ENCODE assay signal across 1 cellular context in the genomic region with DNA sequence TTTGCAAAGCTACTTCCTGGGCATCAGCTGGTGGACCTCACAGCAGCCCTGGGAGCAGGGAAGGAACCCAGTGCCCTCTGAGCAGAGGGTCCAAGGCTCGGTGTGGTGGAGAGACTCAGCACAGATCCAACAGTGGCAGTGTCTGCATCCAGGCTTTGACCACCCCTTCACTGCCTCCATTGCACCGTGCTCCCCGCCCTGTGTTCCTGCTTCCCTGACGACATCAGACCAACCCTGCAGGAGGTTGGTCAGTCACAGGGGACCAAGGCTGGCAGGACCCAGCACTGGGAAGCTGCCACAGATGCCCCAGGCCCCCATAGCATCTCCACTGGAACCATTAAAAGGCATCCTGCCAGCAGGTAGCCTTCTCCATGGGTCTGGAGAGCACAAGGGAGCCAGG.
TF ChIP-seq lines count a peak whose summit lies in the region.

No MANE protein-coding gene starts in this region.

TF ChIP-seq in HepG2, 621 proteins besides CTCF, POLR2A, EP300 and RAD21 (continued from another document):
- TF ChIP-seq, protein P1, sequence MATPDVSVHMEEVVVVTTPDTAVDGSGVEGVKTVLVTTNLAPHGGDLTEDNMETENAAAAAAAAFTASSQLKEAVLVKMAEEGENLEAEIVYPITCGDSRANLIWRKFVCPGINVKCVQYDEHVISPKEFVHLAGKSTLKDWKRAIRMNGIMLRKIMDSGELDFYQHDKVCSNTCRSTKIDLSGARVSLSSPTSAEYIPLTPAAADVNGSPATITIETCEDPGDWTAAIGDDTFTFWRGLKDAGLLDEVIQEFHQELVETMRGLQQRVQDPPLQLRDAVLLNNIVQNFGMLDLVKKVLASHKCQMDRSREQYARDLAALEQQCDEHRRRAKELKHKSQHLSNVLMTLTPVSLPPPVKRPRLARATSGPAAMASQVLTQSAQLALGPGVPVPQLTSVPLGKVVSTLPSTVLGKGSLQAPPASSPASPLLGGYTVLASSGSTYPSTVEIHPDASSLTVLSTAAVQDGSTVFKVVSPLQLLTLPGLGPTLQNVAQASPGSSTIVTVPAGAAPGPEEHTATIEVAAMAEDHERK (CRISPR knock-in tag; IDR thresholded peaks at IDR 0.05; ENCODE audit: low read depth) = no peak
- TF ChIP-seq, protein P2, sequence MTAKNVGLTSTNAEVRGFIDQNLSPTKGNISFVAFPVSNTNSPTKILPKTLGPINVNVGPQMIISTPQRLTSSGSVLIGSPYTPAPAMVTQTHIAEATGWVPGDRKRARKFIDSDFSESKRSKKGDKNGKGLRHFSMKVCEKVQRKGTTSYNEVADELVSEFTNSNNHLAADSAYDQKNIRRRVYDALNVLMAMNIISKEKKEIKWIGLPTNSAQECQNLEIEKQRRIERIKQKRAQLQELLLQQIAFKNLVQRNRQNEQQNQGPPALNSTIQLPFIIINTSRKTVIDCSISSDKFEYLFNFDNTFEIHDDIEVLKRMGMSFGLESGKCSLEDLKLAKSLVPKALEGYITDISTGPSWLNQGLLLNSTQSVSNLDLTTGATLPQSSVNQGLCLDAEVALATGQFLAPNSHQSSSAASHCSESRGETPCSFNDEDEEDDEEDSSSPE (CRISPR knock-in tag; IDR thresholded peaks at IDR 0.05) = no peak
- TF ChIP-seq E2F2 (CRISPR knock-in tag; IDR thresholded peaks at IDR 0.05; ENCODE audit: borderline replicate concordance) (no peak), JDP2 (CRISPR knock-in tag; IDR thresholded peaks at IDR 0.05; ENCODE audit: borderline replicate concordance) (no peak), ZNF777 (CRISPR knock-in tag; IDR thresholded peaks at IDR 0.05) (no peak), RXRB (CRISPR knock-in tag; IDR thresholded peaks at IDR 0.05; ENCODE audit: borderline replicate concordance) (no peak), PHF8 (CRISPR knock-in tag; IDR thresholded peaks at IDR 0.05) (no peak), MAFF (IDR thresholded peaks at IDR 0.05; ENCODE audit: low read depth, low read length) (no peak), ZKSCAN8 (CRISPR knock-in tag; IDR thresholded peaks at IDR 0.05; ENCODE audit: borderline replicate concordance) (no peak), MAZ (IDR thresholded peaks at IDR 0.05; ENCODE audit: borderline replicate concordance, low read depth, low read length) (no peak), MAZ (CRISPR knock-in tag; IDR thresholded peaks at IDR 0.05; ENCODE audit: low read depth) (no peak), ZFY (CRISPR knock-in tag; IDR thresholded peaks at IDR 0.05) (no peak), RXRA (CRISPR knock-in tag; IDR thresholded peaks at IDR 0.05) (no peak)
TF ChIP-seq in HepG2: peak in this region for 0.
